1 cellular context compared by ENCODE assay signal in the genomic region with DNA sequence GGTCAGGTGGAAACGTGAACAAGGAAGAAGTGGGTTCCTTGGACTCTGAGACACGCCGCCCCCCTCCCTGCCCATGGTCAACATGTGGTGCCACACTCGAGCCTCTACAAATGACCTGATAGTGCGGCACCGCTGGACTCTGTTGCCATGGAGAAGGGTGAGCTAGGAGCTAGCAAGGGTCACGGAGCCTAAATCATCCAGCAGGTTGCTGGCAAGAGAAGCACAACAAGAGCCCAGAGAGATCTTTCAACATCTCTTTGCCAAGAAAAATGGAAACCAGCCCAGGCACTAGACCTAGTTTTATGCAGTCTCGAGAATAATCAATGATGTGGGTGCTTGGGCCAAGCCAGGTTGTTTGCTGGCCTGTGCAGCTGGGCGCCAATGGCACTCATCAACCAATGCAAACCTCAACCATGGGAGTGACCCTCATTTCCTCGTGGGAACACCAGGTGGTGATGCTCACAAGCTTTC.
TF ChIP-seq lines count a peak whose summit lies in the region.

No MANE protein-coding gene starts in this region.

TF ChIP-seq in liver, 16 proteins besides CTCF, POLR2A, EP300 and RAD21 (continued from another document):
- TF ChIP-seq REST (IDR thresholded peaks at IDR 0.05) (peak; percentile 66), HNF4G (IDR thresholded peaks at IDR 0.05) (no peak), JUND (IDR thresholded peaks at IDR 0.05) (peak; percentile 57 to 79), YY1 (IDR thresholded peaks at IDR 0.05) (peak; percentile 94), TAF1 (conservative IDR thresholded peaks at IDR 0.05) (no peak), MAX (IDR thresholded peaks at IDR 0.05) (peak; percentile 75), EGR1 (IDR thresholded peaks at IDR 0.05; ENCODE audit: low read depth in 2 of 2) (peak in 1 of 2 donors; percentile 27), FOXA2 (IDR thresholded peaks at IDR 0.05) (peak; percentile 62), NR2F2 (IDR thresholded peaks at IDR 0.05) (no peak), ZBTB33 (IDR thresholded peaks at IDR 0.05) (no peak), SP1 (IDR thresholded peaks at IDR 0.05) (peak; percentile 83), RXRA (IDR thresholded peaks at IDR 0.05) (peak; percentile 89 to 94), HNF4A (conservative IDR thresholded peaks at IDR 0.05) (peak; percentile 73 to 90), FOXA1 (IDR thresholded peaks at IDR 0.05) (peak; percentile 39)
- TF ChIP-seq, protein P1, sequence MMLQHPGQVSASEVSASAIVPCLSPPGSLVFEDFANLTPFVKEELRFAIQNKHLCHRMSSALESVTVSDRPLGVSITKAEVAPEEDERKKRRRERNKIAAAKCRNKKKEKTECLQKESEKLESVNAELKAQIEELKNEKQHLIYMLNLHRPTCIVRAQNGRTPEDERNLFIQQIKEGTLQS (IDR thresholded peaks at IDR 0.05): peak; percentile 17
